In genomic region chr19:19697589-19697988, GRCh38 we compare ENCODE assay signal across 30 cellular contexts.
"Had no signal": no experiment of that assay in that cellular context is flagged by ENCODE, and none has a peak within 500 bp of the region (broad histone marks: within the 10 kb centered on the region; RNA-seq: fewer than 3 reads in every experiment).

No MANE protein-coding gene starts in this region.

- H3K79me2 ChIP-seq: parathyroid adenoma had no signal

- H3K27me3 ChIP-seq: neural progenitor cell, ovary, right lobe of liver, sigmoid colon, suprapubic skin, testis, tibial artery, transverse colon, upper lobe of right lung, uterus had no signal

- H3K9me3 ChIP-seq: right lobe of liver, testis had no signal

- H3K9me3 Mint-ChIP-seq: natural killer cell, type B pancreatic cell had no signal

- H2AFZ ChIP-seq: neural progenitor cell, parathyroid adenoma had no signal

- H3K4me3 Mint-ChIP-seq: naive thymus-derived CD4-positive, alpha-beta T cell; natural killer cell; nephron; neural progenitor cell; stimulated activated memory B cell treated with anti-CD40 and anti-IgM and Interleukin-4, amounts not matched to agents 10 μg/mL and 1 μg/mL and 100 μg/mL, for 72 hours; stimulated activated naive CD8-positive, alpha-beta T cell treated with anti-CD3 and anti-CD28 coated beads, Interleukin-15, amount 100 ng/mL, for 72 hours; type B pancreatic cell had no signal

- H3K36me3 Mint-ChIP-seq: natural killer cell had no signal

- DNase-seq: naive thymus-derived CD4-positive, alpha-beta T cell; natural killer cell; occipital lobe; ovary; posterior cingulate gyrus; psoas muscle; right cardiac atrium; right lobe of liver; sigmoid colon; small intestine; stimulated activated CD4-positive, alpha-beta T cell treated with anti-CD3 and anti-CD28 coated beads, Interleukin-1b, Interleukin-23, amount 100 ng/mL, for 48 hours; stimulated activated CD4-positive, alpha-beta T cell treated with anti-CD3 and anti-CD28 coated beads, Interleukin-4, amount 100 ng/mL, for 1 hour; stimulated activated CD4-positive, alpha-beta T cell treated with anti-CD3 and anti-CD28 coated beads, Interleukin-4, amount 100 ng/mL, for 4 hours; stimulated activated CD8-positive, alpha-beta memory T cell treated with anti-CD3 and anti-CD28 coated beads, Interleukin-4, amount 100 ng/mL, for 48 hours; stimulated activated naive CD4-positive, alpha-beta T cell; stimulated activated naive CD8-positive, alpha-beta T cell treated with anti-CD3 and anti-CD28 coated beads, Interleukin-15, Interleukin-2, amounts not matched to agents 100 U/mL and 50 U/mL, for 24 hours; substantia nigra; testis; tibial artery; transverse colon; upper lobe of right lung; uterus had no signal

- H3K27ac Mint-ChIP-seq: naive thymus-derived CD4-positive, alpha-beta T cell; natural killer cell; nephron; neural progenitor cell; progenitor cell of endocrine pancreas; stimulated activated memory B cell treated with anti-CD40 and anti-IgM and Interleukin-4, amounts not matched to agents 10 μg/mL and 1 μg/mL and 100 μg/mL, for 72 hours; type B pancreatic cell had no signal

- H3K4me2 ChIP-seq: neural progenitor cell had no signal

- H3K27me3 Mint-ChIP-seq: naive thymus-derived CD4-positive, alpha-beta T cell; progenitor cell of endocrine pancreas; stimulated activated memory B cell treated with anti-CD40 and anti-IgM and Interleukin-4, amounts not matched to agents 10 μg/mL and 1 μg/mL and 100 μg/mL, for 72 hours; stimulated activated naive CD8-positive, alpha-beta T cell treated with anti-CD3 and anti-CD28 coated beads, Interleukin-15, amount 100 ng/mL, for 72 hours; type B pancreatic cell had no signal

- H3K27ac ChIP-seq: neural progenitor cell, ovary, parathyroid adenoma, psoas muscle, right lobe of liver, sigmoid colon, suprapubic skin, testis, tibial artery, transverse colon, upper lobe of right lung, uterus had no signal

- H3K4me1 Mint-ChIP-seq: naive thymus-derived CD4-positive, alpha-beta T cell; natural killer cell; nephron; neural progenitor cell; stimulated activated memory B cell treated with anti-CD40 and anti-IgM and Interleukin-4, amounts not matched to agents 10 μg/mL and 1 μg/mL and 100 μg/mL, for 72 hours; stimulated activated naive CD8-positive, alpha-beta T cell treated with anti-CD3 and anti-CD28 coated beads, Interleukin-15, amount 100 ng/mL, for 72 hours had no signal

- H3K36me3 ChIP-seq: neural progenitor cell, ovary, right lobe of liver, upper lobe of right lung, uterus had no signal

- H3K4me1 ChIP-seq: neural progenitor cell, parathyroid adenoma, psoas muscle, right lobe of liver, sigmoid colon, suprapubic skin, testis, tibial artery, transverse colon, upper lobe of right lung, uterus had no signal

- ATAC-seq: naive thymus-derived CD4-positive, alpha-beta T cell; natural killer cell; psoas muscle; right cardiac atrium; right lobe of liver; stimulated activated memory B cell treated with anti-CD40 and anti-IgM and Interleukin-4, amounts not matched to agents 10 μg/mL and 1 μg/mL and 100 μg/mL, for 72 hours; stimulated activated naive CD8-positive, alpha-beta T cell treated with anti-CD3 and anti-CD28 coated beads, Interleukin-15, amount 100 ng/mL, for 72 hours; stimulated activated naive CD8-positive, alpha-beta T cell treated with anti-CD3 and anti-CD28 coated beads, Interleukin-15, Interleukin-2, amounts not matched to agents 100 U/mL and 50 U/mL, for 24 hours; upper lobe of right lung had no signal

- H3K4me3 ChIP-seq: neural progenitor cell, ovary, psoas muscle, right lobe of liver, sigmoid colon, suprapubic skin, testis, tibial artery, transverse colon, upper lobe of right lung, uterus had no signal
